Comparison of ENCODE assay signal across 19 cellular contexts in genomic region chr3:169545606-169546005, GRCh38.
"Had no signal": no experiment of that assay in that cellular context is flagged by ENCODE, and none has a peak within 500 bp of the region (broad histone marks: within the 10 kb centered on the region; RNA-seq: fewer than 3 reads in every experiment).

No MANE protein-coding gene starts in this region.

- H3K36me3 ChIP-seq: spleen, thoracic aorta had no signal

- H3K27me3 ChIP-seq: foreskin keratinocyte, spleen had no signal

- H3K27ac ChIP-seq: dorsolateral prefrontal cortex, epithelial cell of prostate, foreskin keratinocyte, spleen, thoracic aorta had no signal

- H3K4me1 ChIP-seq: foreskin keratinocyte, spleen had no signal

- DNase-seq: activated CD4-positive, alpha-beta memory T cell treated with anti-CD3 and anti-CD28 coated beads, Interleukin-2, amount 10 ng/mL, durations not matched to agents 7 days and 5 days; activated CD4-positive, alpha-beta T cell treated with anti-CD3 and anti-CD28 coated beads for 48 hours; activated CD4-positive, CD25-positive, alpha-beta regulatory T cell; activated CD8-positive, alpha-beta memory T cell treated with anti-CD3 and anti-CD28 coated beads, Interleukin-2, amount 10 ng/mL, durations not matched to agents 7 days and 5 days; caudate nucleus; dorsolateral prefrontal cortex; hypothalamus; islet precursor cell; nephron progenitor cell; occipital lobe; retina; spleen; stimulated activated naive B cell treated with anti-CD40 and anti-IgM and Interleukin-4, amounts not matched to agents 10 μg/mL and 1 μg/mL and 100 μg/mL, for 72 hours; T-helper 9 cell had no signal

- H3K9me3 ChIP-seq: spleen, thoracic aorta had no signal

- H3K4me3 ChIP-seq: dorsolateral prefrontal cortex, lung, spleen, thoracic aorta had no signal

- ATAC-seq: activated CD8-positive, alpha-beta memory T cell treated with anti-CD3 and anti-CD28 coated beads, Interleukin-2, amount 10 ng/mL, durations not matched to agents 7 days and 5 days; foreskin keratinocyte; left lobe of liver; stimulated activated naive B cell treated with anti-CD40 and anti-IgM and Interleukin-4, amounts not matched to agents 10 μg/mL and 1 μg/mL and 100 μg/mL, for 72 hours had no signal
